In the genomic region with DNA sequence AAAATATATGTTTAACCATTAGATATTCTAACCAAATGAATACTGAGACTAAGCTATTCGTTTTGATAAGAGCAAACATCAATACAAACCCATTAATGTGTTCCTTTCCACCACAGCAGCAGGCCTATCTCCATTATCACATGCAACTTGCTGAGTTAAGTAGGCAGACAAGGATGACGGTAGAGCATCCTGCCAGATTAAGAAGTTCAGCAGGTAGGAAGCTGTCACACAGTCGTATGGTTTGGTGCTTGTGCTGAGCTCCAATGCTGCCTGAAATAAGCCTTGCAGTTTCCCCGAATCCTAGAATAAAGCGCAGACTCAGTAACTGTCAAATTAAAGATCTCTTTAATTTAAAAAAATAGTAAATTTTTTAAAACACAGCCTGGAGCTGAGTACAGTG, we compare ENCODE assay signal across 9 cellular contexts.
"Had no signal": no experiment of that assay in that cellular context is flagged by ENCODE, and none has a peak within 500 bp of the region (broad histone marks: within the 10 kb centered on the region; RNA-seq: fewer than 3 reads in every experiment).

No MANE protein-coding gene starts in this region.

- H3K27ac ChIP-seq: GM23248 had no signal

- H3K9me3 Mint-ChIP-seq: GM23338, H9, HFFc6 had no signal

- H3K9me3 ChIP-seq: HAP-1 had no signal

- H3K27ac Mint-ChIP-seq: GM23338, HFFc6 had no signal

- H3K4me3 ChIP-seq: GM23248, GM23338, HAP-1 had no signal

- DNase-seq: GM23248, GOT3, H7, H9, HCEC 1CT, HFFc6 had no signal

- ATAC-seq: GM23338, HCT116 had no signal

- H3K4me1 Mint-ChIP-seq: GM23338, H9 had no signal

- H3K4me3 Mint-ChIP-seq: GM23338, H9, HFFc6 had no signal
